Comparison of ENCODE assay signal across 20 cellular contexts in genomic region chr2:62224976-62225375, GRCh38.
"Had no signal": no experiment of that assay in that cellular context is flagged by ENCODE, and none has a peak within 500 bp of the region (broad histone marks: within the 10 kb centered on the region; RNA-seq: fewer than 3 reads in every experiment).

No MANE protein-coding gene starts in this region.

- ATAC-seq: activated naive CD8-positive, alpha-beta T cell treated with anti-CD3 and anti-CD28 coated beads, Interleukin-2, amount 50 U/mL, for 24 hours; activated T-cell treated with anti-CD3 and anti-CD28 coated beads, Interleukin-2, amount 50 U/mL, for 4 hours; heart right ventricle; left lobe of liver; lower lobe of right lung; mucosa of descending colon; psoas muscle; stimulated activated naive CD8-positive, alpha-beta T cell treated with anti-CD3 and anti-CD28 coated beads, Interleukin-15, Interleukin-2, amounts not matched to agents 100 U/mL and 50 U/mL, for 24 hours; upper lobe of right lung had no signal

- H3K9me3 Mint-ChIP-seq: activated T-cell treated with anti-CD3 and anti-CD28 coated beads, Interleukin-2, amount 50 U/mL, for 4 hours had no signal

- H3K4me3 Mint-ChIP-seq: activated naive CD4-positive, alpha-beta T cell treated with anti-CD3 and anti-CD28 coated beads, Interleukin-2, amount 10 ng/mL, durations not matched to agents 7 days and 5 days; activated naive CD8-positive, alpha-beta T cell treated with anti-CD3 and anti-CD28 coated beads, Interleukin-2, amount 50 U/mL, for 24 hours; activated T-cell treated with anti-CD3 and anti-CD28 coated beads, Interleukin-2, amount 50 U/mL, for 4 hours had no signal

- H3K27me3 Mint-ChIP-seq: activated naive CD4-positive, alpha-beta T cell treated with anti-CD3 and anti-CD28 coated beads, Interleukin-2, amount 10 ng/mL, durations not matched to agents 7 days and 5 days; activated naive CD8-positive, alpha-beta T cell treated with anti-CD3 and anti-CD28 coated beads, Interleukin-2, amount 50 U/mL, for 24 hours had no signal

- DNase-seq: activated CD8-positive, alpha-beta memory T cell treated with anti-CD3 and anti-CD28 coated beads, Interleukin-2, amount 50 U/mL, for 4 hours; activated naive CD4-positive, alpha-beta T cell treated with anti-CD3 and anti-CD28 coated beads, Interleukin-2, amount 10 ng/mL, durations not matched to agents 7 days and 5 days; activated naive CD8-positive, alpha-beta T cell treated with anti-CD3 and anti-CD28 coated beads, Interleukin-2, amount 50 U/mL, for 24 hours; activated T-cell treated with anti-CD3 and anti-CD28 coated beads, Interleukin-2, amount 50 U/mL, for 4 hours; cerebellar nuclear complex; cortex of kidney; erythroblast; foreskin fibroblast; heart right ventricle; lower lobe of right lung; mesendoderm; mucosa of descending colon; ovary; psoas muscle; stimulated activated CD4-positive, alpha-beta T cell treated with anti-CD3 and anti-CD28 coated beads, Interleukin-4, amount 100 ng/mL, for 24 hours; stimulated activated naive CD8-positive, alpha-beta T cell treated with anti-CD3 and anti-CD28 coated beads, Interleukin-15, Interleukin-2, amounts not matched to agents 100 U/mL and 50 U/mL, for 24 hours; T-helper 9 cell; thyroid gland; upper lobe of right lung had no signal

- H3K27ac Mint-ChIP-seq: activated naive CD4-positive, alpha-beta T cell treated with anti-CD3 and anti-CD28 coated beads, Interleukin-2, amount 10 ng/mL, durations not matched to agents 7 days and 5 days; activated naive CD8-positive, alpha-beta T cell treated with anti-CD3 and anti-CD28 coated beads, Interleukin-2, amount 50 U/mL, for 24 hours had no signal
